16 cellular contexts compared by ENCODE assay signal in the genomic region with DNA sequence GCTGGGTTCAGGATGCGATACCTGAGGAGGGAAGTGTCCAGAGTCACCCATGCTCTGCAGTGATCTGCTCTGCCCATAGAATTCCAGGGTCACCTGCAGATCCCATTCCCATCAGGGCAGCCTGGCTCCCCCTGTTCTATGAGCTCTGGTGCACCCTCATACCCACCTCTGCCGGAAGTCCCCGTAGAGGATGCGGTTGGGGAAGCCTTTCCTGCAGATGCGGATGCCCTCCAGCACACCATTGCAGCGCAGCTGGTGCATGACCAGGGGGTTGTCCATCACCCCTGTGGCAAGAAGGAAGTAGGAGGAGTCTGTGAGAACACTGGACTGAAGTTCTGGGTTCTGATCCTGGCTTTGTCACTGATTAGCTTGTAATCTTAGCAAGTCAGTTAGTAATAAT. TPM values are rescaled to one million over a fixed set of nuclear protein-coding genes. Genes with fewer than 3 reads are reported as not detected.
"Had no signal": no experiment of that assay in that cellular context is flagged by ENCODE, and none has a peak within 500 bp of the region (broad histone marks: within the 10 kb centered on the region; RNA-seq: fewer than 3 reads in every experiment).

No MANE protein-coding gene starts in this region.

RNA-seq across cellular contexts. Expression of a gene that starts 9.7 kb away (rescaled TPM):
- total RNA-seq: dermis blood vessel endothelial cell; esophagus squamous epithelium; glomerular endothelial cell; left colon; left lobe of liver; lung microvascular endothelial cell; mononuclear cell; naive thymus-derived CD4-positive, alpha-beta T cell had no signal
- polyA plus RNA-seq: keratinocyte; naive thymus-derived CD4-positive, alpha-beta T cell had no signal

RNA-seq across cellular contexts. Expression of a gene that starts 17.7 kb away (rescaled TPM):
- total RNA-seq: dermis blood vessel endothelial cell, esophagus mucosa, esophagus squamous epithelium, glomerular endothelial cell, left colon, left lobe of liver, lung microvascular endothelial cell, mononuclear cell, mucosa of gallbladder had no signal
- polyA plus RNA-seq: keratinocyte; naive thymus-derived CD4-positive, alpha-beta T cell had no signal

RNA-seq across cellular contexts. Expression of a gene that starts 49.0 kb away (rescaled TPM):
- total RNA-seq: dermis blood vessel endothelial cell; esophagus mucosa; esophagus squamous epithelium; glomerular endothelial cell; left lobe of liver; lung microvascular endothelial cell; naive thymus-derived CD4-positive, alpha-beta T cell had no signal
- polyA plus RNA-seq: keratinocyte; naive thymus-derived CD4-positive, alpha-beta T cell had no signal

RNA-seq across cellular contexts. Expression of a gene that starts 53.2 kb away (rescaled TPM):
- total RNA-seq: dermis blood vessel endothelial cell; esophagus mucosa; esophagus squamous epithelium; gastrocnemius medialis; glomerular endothelial cell; left colon; left lobe of liver; left ventricle myocardium inferior; lower leg skin; lower lobe of right lung; lung microvascular endothelial cell; mononuclear cell; mucosa of gallbladder; naive thymus-derived CD4-positive, alpha-beta T cell had no signal
- polyA plus RNA-seq: heart right ventricle; keratinocyte; naive thymus-derived CD4-positive, alpha-beta T cell had no signal
